In genomic region chr14:73468808-73469386, GRCh38 we compare ENCODE assay signal across 22 cellular contexts.
"Had no signal": no experiment of that assay in that cellular context is flagged by ENCODE, and none has a peak within 500 bp of the region (broad histone marks: within the 10 kb centered on the region; RNA-seq: fewer than 3 reads in every experiment).

No MANE protein-coding gene starts in this region.

- ATAC-seq: foreskin keratinocyte, left ventricle myocardium superior, sciatic nerve, T-cell, upper lobe of right lung, WTC11 had no signal

- H3K79me2 ChIP-seq: parathyroid adenoma had no signal

- H3K4me3 Mint-ChIP-seq: activated naive CD4-positive, alpha-beta T cell treated with anti-CD3 and anti-CD28 coated beads for 36 hours; activated naive CD8-positive, alpha-beta T cell treated with anti-CD3 and anti-CD28 coated beads, Interleukin-2, amount 10 ng/mL, durations not matched to agents 7 days and 5 days; memory B cell; nephron; T-cell; WTC11 had no signal

- H3K36me3 Mint-ChIP-seq: activated naive CD8-positive, alpha-beta T cell treated with anti-CD3 and anti-CD28 coated beads, Interleukin-2, amount 10 ng/mL, durations not matched to agents 7 days and 5 days; memory B cell; T-cell; WTC11 had no signal

- H3K27me3 Mint-ChIP-seq: activated naive CD8-positive, alpha-beta T cell treated with anti-CD3 and anti-CD28 coated beads, Interleukin-2, amount 10 ng/mL, durations not matched to agents 7 days and 5 days; memory B cell; T-cell had no signal

- H3K9me3 Mint-ChIP-seq: activated naive CD4-positive, alpha-beta T cell treated with anti-CD3 and anti-CD28 coated beads for 36 hours; activated naive CD8-positive, alpha-beta T cell treated with anti-CD3 and anti-CD28 coated beads, Interleukin-2, amount 10 ng/mL, durations not matched to agents 7 days and 5 days; memory B cell; nephron; T-cell; WTC11 had no signal

- H2AFZ ChIP-seq: parathyroid adenoma had no signal

- H3K9ac ChIP-seq: parathyroid adenoma had no signal

- DNase-seq: activated CD4-positive, alpha-beta T cell treated with anti-CD3 and anti-CD28 coated beads, Interleukin-2, amount 50 U/mL, for 4 hours; activated effector memory CD4-positive, alpha-beta T cell treated with Interleukin-2 at 50 U/mL for 16 hours; activated naive CD4-positive, alpha-beta T cell treated with anti-CD3 and anti-CD28 coated beads for 36 hours; activated naive CD8-positive, alpha-beta T cell treated with anti-CD3 and anti-CD28 coated beads, Interleukin-2, amount 10 ng/mL, durations not matched to agents 7 days and 5 days; activated T-cell treated with anti-CD3 and anti-CD28 coated beads, Interleukin-2, amount 50 U/mL, for 48 hours; amygdala; cerebellar nuclear complex; foreskin keratinocyte; left ventricle myocardium superior; spleen; stimulated activated CD4-positive, alpha-beta T cell treated with anti-CD3 and anti-CD28 coated beads, Interleukin-4, amount 100 ng/mL, for 1 hour; stimulated activated naive CD4-positive, alpha-beta T cell treated with Interleukin-2 at 50 U/mL for 16 hours; T-cell; upper lobe of right lung had no signal

- H3K27ac ChIP-seq: epithelial cell of prostate, foreskin keratinocyte, parathyroid adenoma, thoracic aorta, upper lobe of right lung had no signal

- H3K36me3 ChIP-seq: neutrophil, spleen, thoracic aorta, upper lobe of right lung had no signal

- H3K4me3 ChIP-seq: spleen, thoracic aorta, upper lobe of right lung had no signal

- H3K27me3 ChIP-seq: foreskin keratinocyte, neutrophil, spleen, upper lobe of right lung had no signal

- H3K27ac Mint-ChIP-seq: activated naive CD4-positive, alpha-beta T cell treated with anti-CD3 and anti-CD28 coated beads for 36 hours; activated naive CD8-positive, alpha-beta T cell treated with anti-CD3 and anti-CD28 coated beads, Interleukin-2, amount 10 ng/mL, durations not matched to agents 7 days and 5 days; memory B cell; nephron; T-cell; WTC11 had no signal

- H3K9me3 ChIP-seq: neutrophil, spleen, thoracic aorta, upper lobe of right lung had no signal

- H3K4me1 ChIP-seq: parathyroid adenoma had no signal
